Comparison of ENCODE assay signal across 14 cellular contexts in genomic region chr21:42337276-42337675, GRCh38. TPM values are rescaled to one million over a fixed set of nuclear protein-coding genes. Genes with fewer than 3 reads are reported as not detected.
"Had no signal": no experiment of that assay in that cellular context is flagged by ENCODE, and none has a peak within 500 bp of the region (broad histone marks: within the 10 kb centered on the region; RNA-seq: fewer than 3 reads in every experiment).

No MANE protein-coding gene starts in this region.

- H3K79me2 ChIP-seq: parathyroid adenoma had no signal

- H3K4me3 ChIP-seq: left lung, mucosa of descending colon, SK-N-MC, suprapubic skin, upper lobe of right lung had no signal

- H3K4me1 ChIP-seq: parathyroid adenoma, suprapubic skin had no signal

- H3K9ac ChIP-seq: parathyroid adenoma had no signal

- H3K27me3 ChIP-seq: left lung, upper lobe of right lung had no signal

- H3K36me3 ChIP-seq: left lung, suprapubic skin, upper lobe of right lung had no signal

- H3K27ac ChIP-seq: left lung, parathyroid adenoma, SK-N-MC, suprapubic skin, upper lobe of right lung had no signal

- DNase-seq: mammary epithelial cell, T1000 had no signal

- H3K9me3 ChIP-seq: mucosa of descending colon, suprapubic skin, upper lobe of right lung had no signal

RNA-seq across cellular contexts. Expression of gene TFF2, which starts 13.5 kb away (rescaled TPM):
- total RNA-seq: activated naive CD4-positive, alpha-beta T cell treated with anti-CD3 and anti-CD28 coated beads, Interleukin-2, amount 50 U/mL, for 72 hours; cardiac septum; dorsolateral prefrontal cortex; esophagus mucosa; kidney; left lung; mammary epithelial cell; naive thymus-derived CD8-positive, alpha-beta T cell; suprapubic skin; upper lobe of right lung had no signal
- polyA plus RNA-seq: mammary epithelial cell; naive thymus-derived CD8-positive, alpha-beta T cell had no signal

RNA-seq across cellular contexts. Expression of gene TFF3, which starts 22.1 kb away (rescaled TPM):
- total RNA-seq: activated naive CD4-positive, alpha-beta T cell treated with anti-CD3 and anti-CD28 coated beads, Interleukin-2, amount 50 U/mL, for 72 hours; mammary epithelial cell; naive thymus-derived CD8-positive, alpha-beta T cell had no signal
- polyA plus RNA-seq: mammary epithelial cell; naive thymus-derived CD8-positive, alpha-beta T cell had no signal

RNA-seq across cellular contexts. Expression of gene TFF1, which starts 29.1 kb away (rescaled TPM):
- total RNA-seq: activated naive CD4-positive, alpha-beta T cell treated with anti-CD3 and anti-CD28 coated beads, Interleukin-2, amount 50 U/mL, for 72 hours; cardiac septum; dorsolateral prefrontal cortex; esophagus mucosa; kidney; left lung; mammary epithelial cell; naive thymus-derived CD8-positive, alpha-beta T cell; suprapubic skin; upper lobe of right lung had no signal
- polyA plus RNA-seq: mammary epithelial cell; naive thymus-derived CD8-positive, alpha-beta T cell had no signal

RNA-seq across cellular contexts. Expression of gene TMPRSS3, which starts 58.6 kb away (rescaled TPM):
- total RNA-seq: cardiac septum had no signal
- polyA plus RNA-seq: mammary epithelial cell had no signal
